In genomic region chr4:22460266-22460665, GRCh38 we compare ENCODE assay signal across 2 cellular contexts.
TF ChIP-seq lines count a peak whose summit lies in the region.

No MANE protein-coding gene starts in this region.

TF ChIP-seq in GM23338, 12 proteins besides CTCF, POLR2A, EP300 and RAD21 (continued from another document):
- TF ChIP-seq ZNF462 (CRISPR knock-in tag; IDR thresholded peaks at IDR 0.05) (no peak), STAT1 (IDR thresholded peaks at IDR 0.05; ENCODE audit: unreplicated experiment) (no peak), ZNF114 (CRISPR knock-in tag; IDR thresholded peaks at IDR 0.05) (no peak), NANOG (IDR thresholded peaks at IDR 0.05; ENCODE audit: borderline replicate concordance) (no peak), EZH2 (IDR thresholded peaks at IDR 0.05; ENCODE audit: low read depth, unreplicated experiment) (no peak), REST (IDR thresholded peaks at IDR 0.05; ENCODE audit: unreplicated experiment) (no peak), ZNF331 (CRISPR knock-in tag; IDR thresholded peaks at IDR 0.05; ENCODE audit: low read depth) (no peak), ETS1 (IDR thresholded peaks at IDR 0.05) (no peak), EZH2phosphoT487 (IDR thresholded peaks at IDR 0.05; ENCODE audit: unreplicated experiment) (no peak), CREB1 (CRISPR knock-in tag; IDR thresholded peaks at IDR 0.05; ENCODE audit: low read depth) (no peak), POLR2AphosphoS5 (IDR thresholded peaks at IDR 0.05; ENCODE audit: low read depth) (no peak)

TF ChIP-seq in WTC11, 78 proteins besides CTCF, POLR2A, EP300 and RAD21 (continued from another document):
- TF ChIP-seq STAT6 (CRISPR knock-in tag; conservative IDR thresholded peaks at IDR 0.05; ENCODE audit: low read depth) (no peak), SMAD3 (CRISPR knock-in tag; IDR thresholded peaks at IDR 0.05; ENCODE audit: borderline replicate concordance) (no peak), USF1 (CRISPR knock-in tag; IDR thresholded peaks at IDR 0.05) (no peak), NFE2L1 (CRISPR knock-in tag; IDR thresholded peaks at IDR 0.05) (no peak), ZNF263 (CRISPR knock-in tag; IDR thresholded peaks at IDR 0.05; ENCODE audit: low read depth) (no peak), ZNF281 (CRISPR knock-in tag; IDR thresholded peaks at IDR 0.05) (no peak)
